Comparison of ENCODE assay signal across 11 cellular contexts in genomic region chr16:69937465-69937951, GRCh38. TPM values are rescaled to one million over a fixed set of nuclear protein-coding genes. Genes with fewer than 3 reads are reported as not detected.
A peak's percentile ranks its signal among the peaks of the same experiment; 100 is the strongest.
DNase-seq lines count a peak whose midpoint lies in the region; FAIRE-seq and TF ChIP-seq lines count a peak whose summit lies in the region.
"Had no signal": no experiment of that assay in that cellular context is flagged by ENCODE, and none has a peak within 500 bp of the region (broad histone marks: within the 10 kb centered on the region; RNA-seq: fewer than 3 reads in every experiment).

No MANE protein-coding gene starts in this region.

- TF ChIP-seq CTCF in AG10803 (conservative IDR thresholded peaks at IDR 0.05; ENCODE audit: low read length): peak; percentile 9; the same call in 1 of the 2 replicates

- DNase-seq in AG10803 (ENCODE audit: low read depth) (no peak), HuH-7 (ENCODE audit: low spot score) (peak; percentile 73), cerebellum (ENCODE audit: low spot score) (peak; percentile 85), mesendoderm (peak; percentile 41), small intestine (no peak), NCI-H1436 (lab: John Stamatoyannopoulos, UW) (no peak), NCI-H748 treated with DMSO at 0.1 percent for 48 hours (lab: John Stamatoyannopoulos, UW) (no peak)
- no peak for DNase-seq in activated CD4-positive, alpha-beta memory T cell treated with anti-CD3 and anti-CD28 coated beads, Interleukin-2, amount 10 ng/mL, durations not matched to agents 7 days and 5 days
- DNase-seq: NCI-H2029 had no signal

- H2BK15ac ChIP-seq in mesendoderm (replicated peaks; ENCODE audit: low read depth): no peak overlapping the region

- H3K4me3 ChIP-seq in AG10803 (ENCODE audit: low read length) (no peak overlapping the region), mesendoderm (ENCODE audit: low read length) (no peak overlapping the region), small intestine (ENCODE audit: low read depth in 1 of 2, low read length in 2 of 2) (no peak overlapping the region)
- H3K4me3 ChIP-seq: SJSA1, tibial nerve had no signal

- no peaks in the 10 kb centered on the region for H3K9me3 ChIP-seq in small intestine (ENCODE audit: control insufficient read depth, low read depth)
- H3K9me3 ChIP-seq: SJSA1, tibial nerve had no signal

- no peak overlapping the region for H3K27ac ChIP-seq in mesendoderm (ENCODE audit: low read depth, low read length)
- no peak overlapping the region for H3K27ac ChIP-seq in small intestine (ENCODE audit: low read depth in 1 of 2, low read length in 1 of 2)
- H3K27ac ChIP-seq: SJSA1, tibial nerve had no signal

- WGBS in mesendoderm (ENCODE audit: extremely low coverage, insufficient coverage, low lambda C conversion rate): no CpG with 5 or more reads among the region's 16 CpGs
- 91 to 95% (median 95%) methylated on average over 16 of the region's 16 CpGs for WGBS in small intestine, 3 donors

- H3K9me3 Mint-ChIP-seq in activated CD4-positive, alpha-beta memory T cell treated with anti-CD3 and anti-CD28 coated beads, Interleukin-2, amount 10 ng/mL, durations not matched to agents 7 days and 5 days: no peaks in the 10 kb centered on the region

- H3K79me1 ChIP-seq in mesendoderm (ENCODE audit: low read length): no peaks in the 10 kb centered on the region

- H3K4ac ChIP-seq in mesendoderm (ENCODE audit: low read depth, low read length): no peak overlapping the region

- no peak overlapping the region for H3K9ac ChIP-seq in mesendoderm (ENCODE audit: low read length)

- no peak overlapping the region for H3K27ac Mint-ChIP-seq in activated CD4-positive, alpha-beta memory T cell treated with anti-CD3 and anti-CD28 coated beads, Interleukin-2, amount 10 ng/mL, durations not matched to agents 7 days and 5 days

- H3K4me1 Mint-ChIP-seq in activated CD4-positive, alpha-beta memory T cell treated with anti-CD3 and anti-CD28 coated beads, Interleukin-2, amount 10 ng/mL, durations not matched to agents 7 days and 5 days: no peaks in the 10 kb centered on the region

- no peak overlapping the region for H3K4me3 Mint-ChIP-seq in activated CD4-positive, alpha-beta memory T cell treated with anti-CD3 and anti-CD28 coated beads, Interleukin-2, amount 10 ng/mL, durations not matched to agents 7 days and 5 days

- H3K18ac ChIP-seq in mesendoderm (ENCODE audit: low read length): no peak overlapping the region

- no peak overlapping the region for H4K8ac ChIP-seq in mesendoderm (ENCODE audit: low read depth, low read length)

- H3K79me2 ChIP-seq in mesendoderm (ENCODE audit: control insufficient read depth, insufficient read depth, low read length): no peaks in the 10 kb centered on the region

- no peak overlapping the region for H2BK120ac ChIP-seq in mesendoderm (ENCODE audit: low read depth, low read length)

- no peak overlapping the region for H3K23ac ChIP-seq in mesendoderm (ENCODE audit: low read length)

- no peak overlapping the region for H3K4me2 ChIP-seq in mesendoderm (ENCODE audit: low read length)

- H2AK5ac ChIP-seq in mesendoderm (ENCODE audit: low read length): no peak overlapping the region

- CTCF ChIA-PET in activated CD4-positive, alpha-beta memory T cell treated with anti-CD3 and anti-CD28 coated beads, Interleukin-2, amount 10 ng/mL, durations not matched to agents 7 days and 5 days (lab: Charles Lee): no interaction called here

- H4K5ac ChIP-seq in mesendoderm (ENCODE audit: low read length): no peak overlapping the region

- FAIRE-seq in small intestine (lab: Jason Lieb, UNC): no peak

- POLR2A ChIA-PET in activated CD4-positive, alpha-beta memory T cell treated with anti-CD3 and anti-CD28 coated beads, Interleukin-2, amount 10 ng/mL, durations not matched to agents 7 days and 5 days (lab: Charles Lee): no interaction called here

- H2BK5ac ChIP-seq in mesendoderm (ENCODE audit: low read length): no peak overlapping the region

- H3K27me3 ChIP-seq in mesendoderm (ENCODE audit: insufficient read depth, low read length, poor library complexity) (no peaks in the 10 kb centered on the region), small intestine (ENCODE audit: control insufficient read depth in 2 of 2, insufficient read depth in 2 of 2, low read length in 2 of 2) (no peaks in the 10 kb centered on the region)
- H3K27me3 ChIP-seq: SJSA1, tibial nerve had no signal

- H3K27me3 Mint-ChIP-seq in activated CD4-positive, alpha-beta memory T cell treated with anti-CD3 and anti-CD28 coated beads, Interleukin-2, amount 10 ng/mL, durations not matched to agents 7 days and 5 days: no peaks in the 10 kb centered on the region

- no peak overlapping the region for H3K56ac ChIP-seq in mesendoderm (ENCODE audit: low read length)

- H3K4me1 ChIP-seq in mesendoderm (ENCODE audit: control insufficient read depth, low read depth, low read length): no peaks in the 10 kb centered on the region
- H3K4me1 ChIP-seq in small intestine (ENCODE audit: control insufficient read depth in 2 of 2, insufficient read depth in 1 of 2, low read depth in 1 of 2, low read length in 1 of 2): no peaks in the 10 kb centered on the region
- H3K4me1 ChIP-seq: SJSA1 had no signal

- H3K36me3 ChIP-seq in mesendoderm (ENCODE audit: control insufficient read depth, insufficient read depth, low read length) (no peaks in the 10 kb centered on the region), small intestine (ENCODE audit: control insufficient read depth in 2 of 2, insufficient read depth in 2 of 2, low read length in 2 of 2) (peaks cover 35 to 36% of the 10 kb centered on the region in 2 donors)

- H3K36me3 Mint-ChIP-seq in activated CD4-positive, alpha-beta memory T cell treated with anti-CD3 and anti-CD28 coated beads, Interleukin-2, amount 10 ng/mL, durations not matched to agents 7 days and 5 days (ENCODE audit: low read depth): peaks cover 24% of the 10 kb centered on the region

RNA-seq across cellular contexts. Expression of gene CLEC18A, which starts 13.6 kb away (rescaled TPM):
- 9.3 TPM for total RNA-seq in cerebellum
- 0.32 TPM for polyA plus RNA-seq in mesendoderm (2013, experiment 1 of 2)
- polyA plus RNA-seq in mesendoderm (2013, experiment 2 of 2): 0.34 TPM
- polyA plus RNA-seq in small intestine: 1 to 10 TPM; 1.6 to 8.1 (median 4.2) TPM
- total RNA-seq in activated CD4-positive, alpha-beta memory T cell treated with anti-CD3 and anti-CD28 coated beads, Interleukin-2, amount 10 ng/mL, durations not matched to agents 7 days and 5 days: 1 to 10 TPM; 1.6 to 2.0 TPM
- total RNA-seq: SJSA1 had no signal

Comparison
In these comparisons a context has a peak if more than half of its experiments do, and no peak if none do; other contexts are left out.
1. DNase-seq: peak in HuH-7 (single experiment), cerebellum (single experiment) and mesendoderm (single experiment); none in AG10803 (single experiment), small intestine (single experiment), activated CD4-positive, alpha-beta memory T cell treated with anti-CD3 and anti-CD28 coated beads, Interleukin-2, amount 10 ng/mL, durations not matched to agents 7 days and 5 days (single experiment), NCI-H1436 (single experiment) and NCI-H748 treated with DMSO at 0.1 percent for 48 hours (single experiment).